ENCODE assay signal across 18 cellular contexts in the genomic region with DNA sequence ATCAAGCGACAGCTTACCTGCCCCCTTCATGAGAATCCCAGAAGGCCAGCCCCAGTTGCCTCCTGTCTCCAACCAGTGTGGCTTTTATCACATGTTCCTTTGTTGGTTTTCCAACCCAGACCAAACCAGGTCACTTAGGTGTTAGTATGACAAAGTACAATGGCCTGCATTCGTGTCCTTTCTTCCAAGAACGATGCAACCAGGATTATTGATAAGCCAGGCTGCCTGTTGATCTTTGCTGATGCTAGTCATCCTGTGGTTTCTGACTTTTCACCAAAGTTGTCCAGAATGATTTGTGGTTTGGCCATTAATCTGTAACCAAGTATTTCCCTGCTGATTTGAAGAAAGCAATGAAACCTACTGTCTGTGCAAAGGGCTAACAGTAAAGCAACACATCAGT.
"Had no signal": no experiment of that assay in that cellular context is flagged by ENCODE, and none has a peak within 500 bp of the region (broad histone marks: within the 10 kb centered on the region; RNA-seq: fewer than 3 reads in every experiment).

No MANE protein-coding gene starts in this region.

- ATAC-seq: activated CD4-positive, CD25-positive, alpha-beta regulatory T cell treated with anti-CD3 and anti-CD28 coated beads, Interleukin-2, amount 50 U/mL, for 24 hours; activated CD8-positive, alpha-beta T cell treated with anti-CD3 and anti-CD28 coated beads for 36 hours; PC-3 had no signal

- DNase-seq: activated CD4-positive, alpha-beta T cell treated with anti-CD3 and anti-CD28 coated beads for 4 hours; activated CD8-positive, alpha-beta memory T cell treated with anti-CD3 and anti-CD28 coated beads, Interleukin-2, amount 50 U/mL, for 48 hours; activated CD8-positive, alpha-beta T cell treated with anti-CD3 and anti-CD28 coated beads for 36 hours; activated effector memory CD4-positive, alpha-beta T cell treated with Interleukin-2 at 50 U/mL for 16 hours; activated naive CD4-positive, alpha-beta T cell; activated T-cell treated with anti-CD3 and anti-CD28 coated beads, Interleukin-2, amount 50 U/mL, for 1 hour; aorta; Karpas-422; MM.1S; NCI-H1105 treated with DMSO at 0.1 percent for 48 hours; NCI-H1436 treated with DMSO at 0.1 percent for 48 hours; NCI-H187; NCI-H2081; NCI-H446; NCI-H524; PC-3; SHP77 treated with DMSO at 0.1 percent for 48 hours had no signal
